2 cellular contexts compared by ENCODE assay signal in genomic region chr14:104133496-104133895, GRCh38.
TF ChIP-seq lines count a peak whose summit lies in the region.

No MANE protein-coding gene starts in this region.

TF ChIP-seq in SK-N-SH, 30 proteins besides CTCF, POLR2A, EP300 and RAD21 (continued from another document):
- TF ChIP-seq ZBTB33 (IDR thresholded peaks at IDR 0.05; ENCODE audit: borderline replicate concordance, low read depth) (no peak), EZH2phosphoT487 (IDR thresholded peaks at IDR 0.05; ENCODE audit: borderline replicate concordance, low read depth) (no peak), MEF2A (IDR thresholded peaks at IDR 0.05; ENCODE audit: borderline replicate concordance, low read depth) (no peak), RFX5 (IDR thresholded peaks at IDR 0.05; ENCODE audit: low read length) (no peak), IRF3 (IDR thresholded peaks at IDR 0.05; ENCODE audit: low read depth, low read length) (no peak), FOSL2 (IDR thresholded peaks at IDR 0.05; ENCODE audit: borderline replicate concordance, low read depth) (no peak)

TF ChIP-seq in SK-N-SH treated with all-trans-retinoic acid at 6 μM for 48 hours, 23 proteins besides CTCF, POLR2A, EP300 and RAD21 (continued from another document):
- TF ChIP-seq POU6F1 (CRISPR knock-in tag; IDR thresholded peaks at IDR 0.05; ENCODE audit: borderline replicate concordance, low read depth) (no peak), TCF4 (CRISPR knock-in tag; IDR thresholded peaks at IDR 0.05; ENCODE audit: borderline replicate concordance) (no peak), ZC3H10 (CRISPR knock-in tag; IDR thresholded peaks at IDR 0.05) (no peak), GLIS3 (CRISPR knock-in tag; IDR thresholded peaks at IDR 0.05) (no peak), TSHZ2 (CRISPR knock-in tag; IDR thresholded peaks at IDR 0.05) (no peak), ISL1 (CRISPR knock-in tag; IDR thresholded peaks at IDR 0.05) (no peak), ZNF565 (CRISPR knock-in tag; conservative IDR thresholded peaks at IDR 0.05; ENCODE audit: low read depth) (no peak), ARNTL (CRISPR knock-in tag; IDR thresholded peaks at IDR 0.05; ENCODE audit: borderline replicate concordance, low read depth) (no peak), CSDC2 (CRISPR knock-in tag; IDR thresholded peaks at IDR 0.05) (no peak)
TF ChIP-seq in SK-N-SH treated with all-trans-retinoic acid at 6 μM for 48 hours: peak in this region for 0.
